Comparison of ENCODE assay signal across 20 cellular contexts in genomic region chrX:42087960-42088359, GRCh38.
A peak's percentile ranks its signal among the peaks of the same experiment; 100 is the strongest.
DNase-seq lines count a peak whose midpoint lies in the region; ATAC-seq, FAIRE-seq and TF ChIP-seq lines count a peak whose summit lies in the region.
"Had no signal": no experiment of that assay in that cellular context is flagged by ENCODE, and none has a peak within 500 bp of the region (broad histone marks: within the 10 kb centered on the region; RNA-seq: fewer than 3 reads in every experiment).

No MANE protein-coding gene starts in this region.

- no peaks in the 10 kb centered on the region for H3K9me3 ChIP-seq in pancreas

- H3K4me1 ChIP-seq in pancreas = no peaks in the 10 kb centered on the region

- H3K4me3 ChIP-seq in H7 (ENCODE audit: insufficient read depth, low read depth, low read length) (no peak overlapping the region), fibroblast of villous mesenchyme (ENCODE audit: low read depth, low read length) (no peak overlapping the region), pancreas (no peak overlapping the region)
- H3K4me3 ChIP-seq: SK-N-MC had no signal

- peak; percentile 17 for DNase-seq in H7
- peak; percentile 3 for DNase-seq in RKO (ENCODE audit: low spot score)
- no peak for DNase-seq in fibroblast of villous mesenchyme (ENCODE audit: low read depth)
- no peak for DNase-seq in NCI-H524 treated with DMSO at 0.1 percent for 48 hours (lab: John Stamatoyannopoulos, UW)
- DNase-seq in putamen (ENCODE audit: low spot score) = no peak
- no peak for DNase-seq in pancreas
- DNase-seq: COR-L47, DMS79, IMR-90, Karpas-422, MM.1S, NCI-H1105 treated with DMSO at 0.1 percent for 48 hours, NCI-H187 treated with DMSO at 0.1 percent for 48 hours, NCI-H2171 treated with DMSO at 0.1 percent for 48 hours, NCI-H446 treated with DMSO at 0.1 percent for 48 hours, NCI-H774 had no signal

- TF ChIP-seq CTCF in C4-2B (conservative IDR thresholded peaks at IDR 0.05) (peak; percentile 12; the same call in 1 of the 2 replicates), fibroblast of villous mesenchyme (IDR thresholded peaks at IDR 0.05; ENCODE audit: insufficient read depth, low read depth, low read length) (peak; percentile 3), pancreas (IDR thresholded peaks at IDR 0.05) (no peak)

- FAIRE-seq in pancreas (lab: Jason Lieb, UNC) = no peak

- H3K36me3 ChIP-seq in H7 (replicated peaks; ENCODE audit: control insufficient read depth, insufficient read depth, low read length) (no peaks in the 10 kb centered on the region), pancreas (no peaks in the 10 kb centered on the region)

- intact Hi-C loops in pancreas (cut with DNase I) = no loop called here

- H3K27me3 ChIP-seq in H7 (ENCODE audit: control insufficient read depth, insufficient read depth, low read length) = no peaks in the 10 kb centered on the region
- H3K27me3 ChIP-seq in pancreas = peaks cover 0 to 7% (median 0%) of the 10 kb centered on the region in 4 donors

- ATAC-seq in pancreas = no peak
- ATAC-seq: Panc1, Right ventricle myocardium inferior had no signal

- H3K27ac ChIP-seq in C4-2B (no peak overlapping the region), pancreas (no peak overlapping the region)
- H3K27ac ChIP-seq: SK-N-MC had no signal

Comparison
In these comparisons a context has a peak if more than half of its experiments do, and no peak if none do; other contexts are left out.
1. CTCF ChIP-seq: peak in C4-2B (single experiment) and fibroblast of villous mesenchyme (single experiment); none in pancreas (0 of 4).
2. DNase-seq: peak in H7 (single experiment) and RKO (single experiment); none in fibroblast of villous mesenchyme (single experiment), NCI-H524 treated with DMSO at 0.1 percent for 48 hours (single experiment), putamen (single experiment) and pancreas (0 of 6).